ENCODE assay signal across 28 cellular contexts in the genomic region with DNA sequence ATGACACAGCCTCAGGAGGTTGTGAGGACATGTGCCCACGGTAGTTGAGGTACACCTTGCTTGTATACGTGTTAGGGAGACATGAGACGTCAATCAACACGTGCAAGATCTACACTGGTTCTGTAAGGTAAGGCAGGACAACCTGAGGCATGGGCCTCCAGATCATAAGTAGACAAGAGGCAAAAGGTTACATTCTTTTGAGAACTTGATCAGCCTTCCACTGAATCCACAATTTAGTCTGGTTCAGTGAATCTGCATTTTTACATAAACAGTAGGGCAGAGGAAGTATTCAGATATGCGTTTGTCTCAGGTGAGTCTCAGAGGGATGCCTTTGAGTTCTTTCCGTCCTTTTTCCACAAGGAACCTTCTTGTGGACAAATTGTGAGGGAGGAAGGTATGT.
"Had no signal": no experiment of that assay in that cellular context is flagged by ENCODE, and none has a peak within 500 bp of the region (broad histone marks: within the 10 kb centered on the region; RNA-seq: fewer than 3 reads in every experiment).

No MANE protein-coding gene starts in this region.

- H3K36me3 ChIP-seq: ascending aorta, breast epithelium, cardiac muscle cell, colonic mucosa, gastrocnemius medialis, heart right ventricle had no signal

- ATAC-seq: activated naive CD4-positive, alpha-beta T cell treated with anti-CD3 and anti-CD28 coated beads, Interleukin-2, amount 50 U/mL, for 72 hours; activated T-cell treated with anti-CD3 and anti-CD28 coated beads, Interleukin-2, amount 50 U/mL, for 72 hours; esophagus mucosa; foreskin keratinocyte; gastrocnemius medialis; heart right ventricle had no signal

- H3K27ac ChIP-seq: ascending aorta, breast epithelium, cardiac muscle cell, colonic mucosa, foreskin keratinocyte, gastrocnemius medialis, heart right ventricle had no signal

- H3K27me3 Mint-ChIP-seq: activated CD4-positive, alpha-beta T cell treated with anti-CD3 and anti-CD28 coated beads, Interleukin-2, amount 10 ng/mL, durations not matched to agents 7 days and 5 days; activated naive CD4-positive, alpha-beta T cell treated with anti-CD3 and anti-CD28 coated beads, Interleukin-2, amount 10 ng/mL, durations not matched to agents 7 days and 5 days; activated naive CD8-positive, alpha-beta T cell treated with anti-CD3 and anti-CD28 coated beads, Interleukin-2, amount 10 ng/mL, durations not matched to agents 7 days and 5 days; activated T-cell treated with anti-CD3 and anti-CD28 coated beads, Interleukin-2, amount 50 U/mL, for 24 hours; brain had no signal

- H3K4me3 Mint-ChIP-seq: activated CD4-positive, alpha-beta memory T cell treated with anti-CD3 and anti-CD28 coated beads, Interleukin-2, amount 10 ng/mL, durations not matched to agents 7 days and 5 days; activated CD4-positive, alpha-beta T cell treated with anti-CD3 and anti-CD28 coated beads, Interleukin-2, amount 10 ng/mL, durations not matched to agents 7 days and 5 days; activated naive CD4-positive, alpha-beta T cell treated with anti-CD3 and anti-CD28 coated beads, Interleukin-2, amount 10 ng/mL, durations not matched to agents 7 days and 5 days; activated naive CD8-positive, alpha-beta T cell treated with anti-CD3 and anti-CD28 coated beads, Interleukin-2, amount 10 ng/mL, durations not matched to agents 7 days and 5 days; activated T-cell treated with anti-CD3 and anti-CD28 coated beads, Interleukin-2, amount 50 U/mL, for 24 hours; activated T-cell treated with anti-CD3 and anti-CD28 coated beads, Interleukin-2, amount 50 U/mL, for 72 hours; brain had no signal

- H3K27me3 ChIP-seq: ascending aorta, breast epithelium, cardiac muscle cell, colonic mucosa, gastrocnemius medialis had no signal

- DNase-seq: activated CD4-positive, alpha-beta memory T cell treated with anti-CD3 and anti-CD28 coated beads, Interleukin-2, amount 10 ng/mL, durations not matched to agents 7 days and 5 days; activated CD4-positive, alpha-beta T cell treated with anti-CD3 and anti-CD28 coated beads for 1 hour; activated CD4-positive, alpha-beta T cell treated with anti-CD3 and anti-CD28 coated beads for 4 hours; activated CD4-positive, alpha-beta T cell treated with anti-CD3 and anti-CD28 coated beads, Interleukin-2, amount 10 ng/mL, durations not matched to agents 7 days and 5 days; activated CD4-positive, alpha-beta T cell treated with anti-CD3 and anti-CD28 coated beads, Interleukin-2, amount 50 U/mL, for 4 hours; activated CD8-positive, alpha-beta memory T cell treated with anti-CD3 and anti-CD28 coated beads, Interleukin-2, amount 50 U/mL, for 48 hours; activated gamma-delta T cell; activated naive CD4-positive, alpha-beta T cell; activated naive CD4-positive, alpha-beta T cell treated with anti-CD3 and anti-CD28 coated beads, Interleukin-2, amount 10 ng/mL, durations not matched to agents 7 days and 5 days; activated naive CD8-positive, alpha-beta T cell treated with anti-CD3 and anti-CD28 coated beads, Interleukin-2, amount 10 ng/mL, durations not matched to agents 7 days and 5 days; activated T-cell treated with anti-CD3 and anti-CD28 coated beads for 4 hours; activated T-cell treated with anti-CD3 and anti-CD28 coated beads, Interleukin-2, amount 50 U/mL, for 24 hours; activated T-cell treated with anti-CD3 and anti-CD28 coated beads, Interleukin-2, amount 50 U/mL, for 72 hours; central memory CD4-positive, alpha-beta T cell; cerebellar nuclear complex; colonic mucosa; effector CD8-positive, alpha-beta T cell; foreskin keratinocyte; gastrocnemius medialis; glutamatergic neuron; heart right ventricle; T-helper 2 cell had no signal

- H3K36me3 Mint-ChIP-seq: activated naive CD4-positive, alpha-beta T cell treated with anti-CD3 and anti-CD28 coated beads, Interleukin-2, amount 10 ng/mL, durations not matched to agents 7 days and 5 days; activated naive CD4-positive, alpha-beta T cell treated with anti-CD3 and anti-CD28 coated beads, Interleukin-2, amount 50 U/mL, for 72 hours; activated naive CD8-positive, alpha-beta T cell treated with anti-CD3 and anti-CD28 coated beads, Interleukin-2, amount 10 ng/mL, durations not matched to agents 7 days and 5 days; brain had no signal

- H3K9me3 ChIP-seq: ascending aorta, breast epithelium, colonic mucosa, gastrocnemius medialis, heart right ventricle had no signal

- H3K9me3 Mint-ChIP-seq: activated CD4-positive, alpha-beta T cell treated with anti-CD3 and anti-CD28 coated beads, Interleukin-2, amount 10 ng/mL, durations not matched to agents 7 days and 5 days; activated naive CD4-positive, alpha-beta T cell treated with anti-CD3 and anti-CD28 coated beads, Interleukin-2, amount 10 ng/mL, durations not matched to agents 7 days and 5 days; activated naive CD8-positive, alpha-beta T cell treated with anti-CD3 and anti-CD28 coated beads, Interleukin-2, amount 10 ng/mL, durations not matched to agents 7 days and 5 days; activated T-cell treated with anti-CD3 and anti-CD28 coated beads, Interleukin-2, amount 50 U/mL, for 24 hours had no signal

- H3K4me1 Mint-ChIP-seq: activated CD4-positive, alpha-beta memory T cell treated with anti-CD3 and anti-CD28 coated beads, Interleukin-2, amount 10 ng/mL, durations not matched to agents 7 days and 5 days; activated CD4-positive, alpha-beta T cell treated with anti-CD3 and anti-CD28 coated beads, Interleukin-2, amount 10 ng/mL, durations not matched to agents 7 days and 5 days; activated naive CD4-positive, alpha-beta T cell treated with anti-CD3 and anti-CD28 coated beads, Interleukin-2, amount 10 ng/mL, durations not matched to agents 7 days and 5 days; activated naive CD8-positive, alpha-beta T cell treated with anti-CD3 and anti-CD28 coated beads, Interleukin-2, amount 10 ng/mL, durations not matched to agents 7 days and 5 days had no signal

- H3K4me1 ChIP-seq: ascending aorta, breast epithelium, colonic mucosa, foreskin keratinocyte, gastrocnemius medialis, heart right ventricle had no signal

- H3K4me3 ChIP-seq: ascending aorta, breast epithelium, cardiac muscle cell, colonic mucosa, gastrocnemius medialis, heart right ventricle had no signal

- H3K27ac Mint-ChIP-seq: activated CD4-positive, alpha-beta memory T cell treated with anti-CD3 and anti-CD28 coated beads, Interleukin-2, amount 10 ng/mL, durations not matched to agents 7 days and 5 days; activated CD4-positive, alpha-beta T cell treated with anti-CD3 and anti-CD28 coated beads, Interleukin-2, amount 10 ng/mL, durations not matched to agents 7 days and 5 days; activated naive CD4-positive, alpha-beta T cell treated with anti-CD3 and anti-CD28 coated beads, Interleukin-2, amount 10 ng/mL, durations not matched to agents 7 days and 5 days; activated naive CD4-positive, alpha-beta T cell treated with anti-CD3 and anti-CD28 coated beads, Interleukin-2, amount 50 U/mL, for 72 hours; activated naive CD8-positive, alpha-beta T cell treated with anti-CD3 and anti-CD28 coated beads, Interleukin-2, amount 10 ng/mL, durations not matched to agents 7 days and 5 days; activated T-cell treated with anti-CD3 and anti-CD28 coated beads, Interleukin-2, amount 50 U/mL, for 24 hours; activated T-cell treated with anti-CD3 and anti-CD28 coated beads, Interleukin-2, amount 50 U/mL, for 72 hours; brain had no signal
